18 cellular contexts compared by ENCODE assay signal in the genomic region with DNA sequence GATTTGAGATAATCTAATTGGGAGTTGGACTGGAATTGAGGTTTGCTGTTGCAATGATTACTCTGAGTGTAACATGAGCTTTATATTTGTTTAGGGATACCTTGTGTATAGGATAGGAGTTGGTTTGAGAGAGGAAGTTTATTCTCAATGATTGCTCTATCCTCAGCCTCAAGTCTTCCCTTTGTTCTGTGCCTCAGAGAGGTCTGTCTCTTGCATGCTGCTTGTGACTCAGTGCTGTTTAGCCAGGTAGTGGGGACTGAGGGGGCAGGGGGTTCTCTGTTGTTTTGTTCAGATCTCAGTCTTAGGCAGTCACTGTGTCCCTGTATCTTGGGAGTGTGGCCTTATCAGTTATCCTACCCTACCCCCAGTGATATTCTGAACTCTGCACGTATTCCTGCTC.
"Had no signal": no experiment of that assay in that cellular context is flagged by ENCODE, and none has a peak within 500 bp of the region (broad histone marks: within the 10 kb centered on the region; RNA-seq: fewer than 3 reads in every experiment).

No MANE protein-coding gene starts in this region.

- H3K27ac ChIP-seq: left lung, skin epidermis, thyroid gland had no signal

- H3K27me3 ChIP-seq: left lung, thyroid gland had no signal

- H3K9me3 ChIP-seq: thyroid gland had no signal

- H3K4me1 ChIP-seq: left lung, thyroid gland had no signal

- H3K36me3 ChIP-seq: left lung, thyroid gland had no signal

- ATAC-seq: activated CD8-positive, alpha-beta T cell treated with anti-CD3 and anti-CD28 coated beads, Interleukin-2, amount 10 ng/mL, durations not matched to agents 7 days and 5 days; activated naive CD4-positive, alpha-beta T cell treated with anti-CD3 and anti-CD28 coated beads, Interleukin-2, amount 50 U/mL, for 72 hours; activated T-cell treated with anti-CD3 and anti-CD28 coated beads, Interleukin-2, amount 50 U/mL, for 72 hours; left lung; natural killer cell; right cardiac atrium; stimulated activated naive B cell treated with anti-CD40 and anti-IgM and Interleukin-4, amounts not matched to agents 10 μg/mL and 1 μg/mL and 100 μg/mL, for 72 hours had no signal

- DNase-seq: activated CD4-positive, alpha-beta T cell treated with anti-CD3 and anti-CD28 coated beads, Interleukin-2, amount 10 ng/mL, durations not matched to agents 24 days and 14 days; activated CD4-positive, CD25-positive, alpha-beta regulatory T cell; activated CD8-positive, alpha-beta memory T cell treated with anti-CD3 and anti-CD28 coated beads, Interleukin-2, amount 50 U/mL, for 4 hours; activated CD8-positive, alpha-beta T cell treated with anti-CD3 and anti-CD28 coated beads, Interleukin-2, amount 10 ng/mL, durations not matched to agents 7 days and 5 days; activated gamma-delta T cell; activated T-cell treated with anti-CD3 and anti-CD28 coated beads, Interleukin-2, amount 50 U/mL, for 72 hours; kidney; left lung; natural killer cell; nucleus accumbens; posterior cingulate gyrus; right cardiac atrium; stimulated activated CD4-positive, alpha-beta T cell treated with anti-CD3 and anti-CD28 coated beads, Interleukin-15, amount 100 ng/mL, for 24 hours; stimulated activated CD4-positive, alpha-beta T cell treated with anti-CD3 and anti-CD28 coated beads, Interleukin-4, amount 100 ng/mL, for 1 hour; stimulated activated naive B cell treated with anti-CD40 and anti-IgM and Interleukin-4, amounts not matched to agents 10 μg/mL and 1 μg/mL and 100 μg/mL, for 72 hours; thyroid gland had no signal

- H3K4me3 ChIP-seq: left lung, skin epidermis, thyroid gland had no signal
